ENCODE assay signal across 15 cellular contexts in genomic region chr3:186976802-186977201, GRCh38. TPM values are rescaled to one million over a fixed set of nuclear protein-coding genes. Genes with fewer than 3 reads are reported as not detected.
A peak's percentile ranks its signal among the peaks of the same experiment; 100 is the strongest.
DNase-seq lines count a peak whose midpoint lies in the region; ATAC-seq and TF ChIP-seq lines count a peak whose summit lies in the region.
"Had no signal": no experiment of that assay in that cellular context is flagged by ENCODE, and none has a peak within 500 bp of the region (broad histone marks: within the 10 kb centered on the region; RNA-seq: fewer than 3 reads in every experiment).

No MANE protein-coding gene starts in this region.

- CTCF ChIA-PET in HEK293T (lab: Yijun Ruan, JAX): interaction anchor here (0.8 kb wide), 1 partner anchor 13 kb away, joined by 4 read pairs; no protein-coding TSS in a partner anchor

- in situ Hi-C loops in gastrocnemius medialis (cut with MboI; ENCODE audit: low sequenced_read_pairs in 4 of 4): loop anchor here in 1 of 4 donors (10.0 kb wide), 1 partner anchor 62 kb away; no protein-coding TSS in a partner anchor

- ATAC-seq in right lobe of liver (peak; percentile 3 to 29 (median 7)), gastrocnemius medialis (peak; percentile 54 to 56), HG03457 (IDR thresholded peaks at IDR 0.05; ENCODE audit: unreplicated experiment) (no peak)
- ATAC-seq: activated CD4-positive, CD25-positive, alpha-beta regulatory T cell treated with anti-CD3 and anti-CD28 coated beads, Interleukin-2, amount 50 U/mL, for 24 hours; GM12878; stimulated activated naive CD8-positive, alpha-beta T cell treated with anti-CD3 and anti-CD28 coated beads, Interleukin-15, Interleukin-2, amounts not matched to agents 100 U/mL and 50 U/mL, for 24 hours had no signal

- H3K27ac Mint-ChIP-seq in CD14-positive monocyte: peak overlapping the region in 1 of 7 donors; percentile 28

- no peak overlapping the region for H3K4me3 Mint-ChIP-seq in CD14-positive monocyte

- H3K27me3 ChIP-seq in right lobe of liver (no peaks in the 10 kb centered on the region), gastrocnemius medialis (no peaks in the 10 kb centered on the region)

- intact Hi-C loops in right lobe of liver (cut with DNase I): loop anchor here in 1 of 2 donors (10.0 kb wide), 1 partner anchor 68 kb away; no protein-coding TSS in a partner anchor
- intact Hi-C loops in gastrocnemius medialis (cut with DNase I; ENCODE audit: low total_unique reads): loop anchor here (1.0 to 5.0 kb wide), 3 partner anchors 46 to 195 kb away; partner anchors contain the start of genes EIF4A2 and ST6GAL1
- intact Hi-C loops in CD14-positive monocyte (cut with micrococcal nuclease): no loop called here

- no peaks in the 10 kb centered on the region for H3K9me3 Mint-ChIP-seq in CD14-positive monocyte

- peaks cover 0 to 3% (median 2%) of the 10 kb centered on the region in 4 donors for H3K36me3 ChIP-seq in right lobe of liver
- H3K36me3 ChIP-seq in gastrocnemius medialis: no peaks in the 10 kb centered on the region

- POLR2A ChIA-PET in HEK293T (lab: Yijun Ruan, JAX): no interaction called here

- WGBS in right lobe of liver (ENCODE audit: insufficient coverage, low coverage, low lambda C conversion rate, missing lambda C conversion rate): 21% methylated on average over 5 of the region's 5 CpGs

- peaks cover 0 to 1% (median 0%) of the 10 kb centered on the region in 3 donors for H3K27me3 Mint-ChIP-seq in CD14-positive monocyte (ENCODE audit: low read depth in 3 of 3)

- DNase-seq in DMS 273 treated with DMSO at 0.1 percent for 48 hours (lab: John Stamatoyannopoulos, UW) (peak; percentile 73), right lobe of liver (no peak), gastrocnemius medialis (no peak), CD14-positive monocyte (ENCODE audit: low spot score) (no peak), HEK293T (ENCODE audit: extremely low spot score) (no peak), erythroblast (lab: John Stamatoyannopoulos, UW) (no peak)
- DNase-seq: activated naive CD4-positive, alpha-beta T cell treated with anti-CD3 and anti-CD28 coated beads, Interleukin-2, amount 50 U/mL, for 16 hours; kidney glomerular epithelial cell; SIG-M5; stimulated activated naive CD8-positive, alpha-beta T cell treated with anti-CD3 and anti-CD28 coated beads, Interleukin-15, Interleukin-2, amounts not matched to agents 100 U/mL and 50 U/mL, for 24 hours had no signal

- peak overlapping the region; percentile 6 to 15 (median 7) for H3K4me3 ChIP-seq in right lobe of liver
- peak overlapping the region; percentile 28 to 41 (median 37) for H3K4me3 ChIP-seq in gastrocnemius medialis
- H3K4me3 ChIP-seq: GM12878 had no signal

- no peak for TF ChIP-seq CTCF in right lobe of liver (IDR thresholded peaks at IDR 0.05)
- no peak for TF ChIP-seq CTCF in gastrocnemius medialis (IDR thresholded peaks at IDR 0.05 in 4 of 5, conservative IDR thresholded peaks at IDR 0.05 in 1 of 5)
- no peak for TF ChIP-seq CTCF in CD14-positive monocyte (IDR thresholded peaks at IDR 0.05)

- H3K36me3 Mint-ChIP-seq in CD14-positive monocyte: peaks cover 74 to 83% of the 10 kb centered on the region in 2 donors

- TF ChIP-seq POLR2A in right lobe of liver (IDR thresholded peaks at IDR 0.05) (no peak), gastrocnemius medialis (IDR thresholded peaks at IDR 0.05) (no peak), erythroblast (IDR thresholded peaks at IDR 0.05; ENCODE audit: low read length) (no peak)

- no peaks in the 10 kb centered on the region for H3K9me3 ChIP-seq in right lobe of liver
- H3K9me3 ChIP-seq in gastrocnemius medialis: no peaks in the 10 kb centered on the region

- H3K4me1 ChIP-seq in right lobe of liver (peaks cover 0 to 80% (median 27%) of the 10 kb centered on the region in 4 donors), gastrocnemius medialis (peaks cover 56 to 60% of the 10 kb centered on the region in 2 donors)

- H3K27ac ChIP-seq in angular gyrus (ENCODE audit: low read depth, low read length) (peak overlapping the region; percentile 75), right lobe of liver (peak overlapping the region; percentile 90 to 94 (median 93)), gastrocnemius medialis (peak overlapping the region; percentile 91 to 97 (median 93))
- H3K27ac ChIP-seq: epithelial cell of prostate had no signal

- peaks cover 14% of the 10 kb centered on the region for H3K4me1 Mint-ChIP-seq in CD14-positive monocyte

TF ChIP-seq in HEK293T, 16 proteins besides CTCF, POLR2A, EP300 and RAD21:
- no peak for TF ChIP-seq FOXM1 (IDR thresholded peaks at IDR 0.05; ENCODE audit: borderline replicate concordance)
- TF ChIP-seq SUZ12 (IDR thresholded peaks at IDR 0.05): no peak
- TF ChIP-seq NFRKB (IDR thresholded peaks at IDR 0.05): no peak
- TF ChIP-seq CTBP1 (IDR thresholded peaks at IDR 0.05; ENCODE audit: borderline replicate concordance): no peak
- no peak for TF ChIP-seq TARDBP (IDR thresholded peaks at IDR 0.05)
- TF ChIP-seq LEF1 (IDR thresholded peaks at IDR 0.05; ENCODE audit: borderline replicate concordance): no peak
- no peak for TF ChIP-seq ARNT (IDR thresholded peaks at IDR 0.05)
- no peak for TF ChIP-seq L3MBTL2 (conservative IDR thresholded peaks at IDR 0.05)
- TF ChIP-seq HDGF (IDR thresholded peaks at IDR 0.05; ENCODE audit: borderline replicate concordance): no peak
- TF ChIP-seq FOXA1 (IDR thresholded peaks at IDR 0.05): no peak
- TF ChIP-seq BHLHE40 (IDR thresholded peaks at IDR 0.05; ENCODE audit: borderline replicate concordance): no peak
- no peak for TF ChIP-seq ELF4 (IDR thresholded peaks at IDR 0.05)
- no peak for TF ChIP-seq ZNF384 (IDR thresholded peaks at IDR 0.05)
- no peak for TF ChIP-seq FOXK2 (IDR thresholded peaks at IDR 0.05)
- TF ChIP-seq, protein P1, sequence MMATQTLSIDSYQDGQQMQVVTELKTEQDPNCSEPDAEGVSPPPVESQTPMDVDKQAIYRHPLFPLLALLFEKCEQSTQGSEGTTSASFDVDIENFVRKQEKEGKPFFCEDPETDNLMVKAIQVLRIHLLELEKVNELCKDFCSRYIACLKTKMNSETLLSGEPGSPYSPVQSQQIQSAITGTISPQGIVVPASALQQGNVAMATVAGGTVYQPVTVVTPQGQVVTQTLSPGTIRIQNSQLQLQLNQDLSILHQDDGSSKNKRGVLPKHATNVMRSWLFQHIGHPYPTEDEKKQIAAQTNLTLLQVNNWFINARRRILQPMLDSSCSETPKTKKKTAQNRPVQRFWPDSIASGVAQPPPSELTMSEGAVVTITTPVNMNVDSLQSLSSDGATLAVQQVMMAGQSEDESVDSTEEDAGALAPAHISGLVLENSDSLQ (IDR thresholded peaks at IDR 0.05): no peak
- no peak for TF ChIP-seq SP1 (IDR thresholded peaks at IDR 0.05)

RNA-seq across cellular contexts. Expression of gene ST6GAL1, which starts 46.5 kb away (rescaled TPM):
- total RNA-seq in right lobe of liver (100 to 1,000 TPM; 389 to 574 (median 483) TPM), gastrocnemius medialis (10 to 100 TPM; 11.1 to 29.8 (median 18.6) TPM)
- 10 to 100 TPM; 19.0 to 20.5 TPM for polyA plus RNA-seq in CD14-positive monocyte

Comparison
In these comparisons a context has a peak if more than half of its experiments do, and no peak if none do; other contexts are left out.
1. RNA of gene ST6GAL1, which starts 46.5 kb away (total RNA-seq): 389 to 574 TPM in right lobe of liver; 11.1 to 29.8 TPM in gastrocnemius medialis; every median in the first group is over 10 times any median in the second.
2. Peak in every context shown above with its lines, with median percentiles within 50 percentile points of each other: H3K27ac ChIP-seq.